ENCODE assay signal across 9 cellular contexts in genomic region chr2:98805412-98806265, GRCh38.
DNase-seq lines count a peak whose midpoint lies in the region; ATAC-seq and TF ChIP-seq lines count a peak whose summit lies in the region.
"Had no signal": no experiment of that assay in that cellular context is flagged by ENCODE, and none has a peak within 500 bp of the region (broad histone marks: within the 10 kb centered on the region; RNA-seq: fewer than 3 reads in every experiment).

No MANE protein-coding gene starts in this region.

- H3K27ac ChIP-seq in RWPE1 (peak overlapping the region; percentile 89), Karpas-422 (ENCODE audit: low read length) (no peak overlapping the region)
- H3K27ac ChIP-seq: testis had no signal

- no peak for TF ChIP-seq CTCF in RWPE1 (conservative IDR thresholded peaks at IDR 0.05; ENCODE audit: low read depth)
- TF ChIP-seq CTCF in fibroblast of the aortic adventitia (IDR thresholded peaks at IDR 0.05; ENCODE audit: insufficient read depth, low read length), result no peak

- intact Hi-C loops in sciatic nerve (cut with DNase I), result no loop called here

- no peak overlapping the region for H3K4me3 ChIP-seq in fibroblast of the aortic adventitia (ENCODE audit: low read depth, low read length)
- H3K4me3 ChIP-seq in Karpas-422 (ENCODE audit: low read length), result no peak overlapping the region
- H3K4me3 ChIP-seq: testis had no signal

- H3K79me2 ChIP-seq in Karpas-422 (ENCODE audit: low read length), result no peaks in the 10 kb centered on the region

- no peaks in the 10 kb centered on the region for H3K9me3 ChIP-seq in Karpas-422 (ENCODE audit: low read length)
- H3K9me3 ChIP-seq: testis had no signal

- DNase-seq in H4 (ENCODE audit: low spot score) (peak; percentile 83), RWPE1 (ENCODE audit: low spot score) (peak; percentile 52), fibroblast of the aortic adventitia (ENCODE audit: low read depth) (peak; percentile 28), sciatic nerve (ENCODE audit: low spot score) (no peak), T-helper 1 cell (no peak), Karpas-422 (no peak), GOT3 (lab: John Stamatoyannopoulos, UW) (no peak)

- H3K4me1 ChIP-seq in Karpas-422 (ENCODE audit: low read length), result no peaks in the 10 kb centered on the region
- H3K4me1 ChIP-seq: testis had no signal

- POLR2A ChIA-PET in RWPE1 (lab: Yijun Ruan, JAX; ENCODE audit: low non-redundant PET), result no interaction called here

- ATAC-seq in sciatic nerve, result peak; percentile 72
- no peak for ATAC-seq in GM21526 (IDR thresholded peaks at IDR 0.05; ENCODE audit: low FRiP score, unreplicated experiment)

- CTCF ChIA-PET in RWPE1 (lab: Yijun Ruan, JAX), result interaction anchor here (0.6 kb wide), 1 partner anchor 249 kb away, joined by 3 read pairs; no protein-coding TSS in a partner anchor

- H3K9me2 ChIP-seq in Karpas-422 (replicated peaks; ENCODE audit: insufficient read depth, low read length), result no peaks in the 10 kb centered on the region

- H4K20me1 ChIP-seq in Karpas-422 (ENCODE audit: insufficient read depth, low read depth, low read length), result no peaks in the 10 kb centered on the region

- H3K36me3 ChIP-seq in Karpas-422 (ENCODE audit: insufficient read depth, low read length), result no peaks in the 10 kb centered on the region

- H2AFZ ChIP-seq in Karpas-422 (ENCODE audit: low read length), result no peak overlapping the region

- no peaks in the 10 kb centered on the region for H3K27me3 ChIP-seq in Karpas-422 (ENCODE audit: low read length)
- H3K27me3 ChIP-seq: testis had no signal

- H3K4me2 ChIP-seq in Karpas-422 (ENCODE audit: low read depth, low read length, poor library complexity, severe bottlenecking), result no peak overlapping the region

- no peak overlapping the region for H3K9ac ChIP-seq in Karpas-422 (ENCODE audit: low read length)

Comparison
In these comparisons a context has a peak if more than half of its experiments do, and no peak if none do; other contexts are left out.
1. DNase-seq: peak in H4 (single experiment), RWPE1 (single experiment) and fibroblast of the aortic adventitia (single experiment); none in sciatic nerve (single experiment), T-helper 1 cell (0 of 5), Karpas-422 (single experiment) and GOT3 (single experiment).